Comparison of ENCODE assay signal across 8 cellular contexts in the genomic region with DNA sequence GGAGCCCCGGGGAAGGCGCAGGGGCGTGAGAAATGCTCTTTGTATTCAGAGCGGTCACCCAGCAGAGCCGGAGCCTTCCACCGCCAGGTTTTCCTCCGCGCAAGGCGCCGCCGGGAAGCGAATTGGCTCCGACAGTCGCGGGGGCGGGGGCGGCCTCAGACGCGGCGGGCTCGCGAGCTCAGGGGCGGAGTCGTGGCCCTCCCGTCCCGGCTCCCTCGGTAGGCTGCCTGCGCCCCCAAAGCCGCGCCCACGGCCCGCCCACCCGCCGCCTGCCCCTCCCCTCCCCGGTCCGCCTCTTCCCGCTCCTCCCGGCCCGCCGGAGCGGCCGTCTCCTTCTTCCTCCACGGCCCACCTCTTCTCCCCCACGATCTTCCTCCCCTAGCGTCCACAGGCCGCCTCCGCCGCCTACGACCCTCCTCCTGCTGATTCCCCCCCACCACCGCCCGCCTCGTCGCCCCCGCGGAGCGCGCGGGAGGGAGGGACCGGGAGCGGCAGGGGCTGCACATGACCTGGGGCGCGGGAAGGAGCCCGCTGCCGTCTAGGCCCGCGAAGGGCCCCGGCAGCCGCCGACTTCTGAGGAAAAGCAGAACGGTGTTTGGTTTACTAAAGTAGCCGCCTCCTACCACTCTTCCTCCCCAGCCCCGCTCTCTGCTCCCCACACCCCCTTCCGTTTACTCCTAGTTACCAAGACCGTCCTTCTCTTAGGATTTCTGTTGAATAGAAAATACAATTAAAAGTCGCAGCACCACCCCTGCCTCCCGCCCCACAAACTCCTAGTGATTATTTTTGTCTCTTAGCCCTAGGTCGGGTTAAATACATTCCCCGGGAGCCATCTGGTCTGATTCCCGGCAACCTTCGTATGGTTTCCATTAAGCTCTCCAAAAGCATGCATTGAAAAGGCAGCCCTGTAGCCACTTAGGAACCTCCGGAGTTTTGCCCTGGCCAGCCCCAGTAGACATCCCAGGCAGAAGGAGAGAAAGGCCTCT. TPM values are rescaled to one million over a fixed set of nuclear protein-coding genes. Genes with fewer than 3 reads are reported as not detected.
DNase-seq lines count a peak whose midpoint lies in the region; TF ChIP-seq lines count a peak whose summit lies in the region.

No MANE protein-coding gene starts in this region.

- H3K27ac ChIP-seq in osteoblast (ENCODE audit: low read depth, low read length) (peak overlapping the region; percentile 99), testis (peak overlapping the region; percentile 87 to 96)

- H3K27me3 ChIP-seq in osteoblast (ENCODE audit: insufficient read depth, low read length) (no peaks in the 10 kb centered on the region), testis (no peaks in the 10 kb centered on the region)

- peaks cover 11% of the 10 kb centered on the region for H3K4me1 Mint-ChIP-seq in activated naive CD8-positive, alpha-beta T cell treated with anti-CD3 and anti-CD28 coated beads for 36 hours

- H3K9me3 ChIP-seq in osteoblast (ENCODE audit: low read depth, low read length): no peaks in the 10 kb centered on the region
- no peaks in the 10 kb centered on the region for H3K9me3 ChIP-seq in testis

- H3K27me3 Mint-ChIP-seq in activated naive CD8-positive, alpha-beta T cell treated with anti-CD3 and anti-CD28 coated beads for 36 hours: peaks cover 27% of the 10 kb centered on the region

- no peaks in the 10 kb centered on the region for H3K9me3 Mint-ChIP-seq in activated naive CD8-positive, alpha-beta T cell treated with anti-CD3 and anti-CD28 coated beads for 36 hours

- no peak for TF ChIP-seq CTCF in HFF-Myc (IDR thresholded peaks at IDR 0.05; ENCODE audit: low read depth, low read length, missing control alignments)
- TF ChIP-seq CTCF in NB4 (IDR thresholded peaks at IDR 0.05; ENCODE audit: low read depth, low read length): no peak
- no peak for TF ChIP-seq CTCF in osteoblast (IDR thresholded peaks at IDR 0.05; ENCODE audit: extremely low read depth, low read depth, low read length)
- TF ChIP-seq CTCF in testis (IDR thresholded peaks at IDR 0.05): peak in 1 of 3 experiments; percentile 3

- H3K36me3 ChIP-seq in osteoblast (ENCODE audit: insufficient read depth, low read length): no peaks in the 10 kb centered on the region
- no peaks in the 10 kb centered on the region for H3K36me3 ChIP-seq in testis (ENCODE audit: low read depth, missing control alignments)

- intact Hi-C loops in head of caudate nucleus (cut with DNase I): loop anchor here (10.0 kb wide), 1 partner anchor 118 kb away; a partner anchor contains a TSS
- intact Hi-C loops in testis (cut with DNase I; ENCODE audit: low total_unique reads): no loop called here

- H3K4me1 ChIP-seq in osteoblast (ENCODE audit: insufficient read depth, low read length): peaks cover 42% of the 10 kb centered on the region
- H3K4me1 ChIP-seq in testis: peaks cover 5% of the 10 kb centered on the region

- no peak for TF ChIP-seq POLR2A in NB4 (IDR thresholded peaks at IDR 0.05; ENCODE audit: extremely low read depth, insufficient read length)
- TF ChIP-seq POLR2A in testis (IDR thresholded peaks at IDR 0.05): no peak

- no peaks in the 10 kb centered on the region for H3K79me2 ChIP-seq in osteoblast (ENCODE audit: insufficient read depth, low read length)

- peak overlapping the region; percentile 60 for H3K27ac Mint-ChIP-seq in activated naive CD8-positive, alpha-beta T cell treated with anti-CD3 and anti-CD28 coated beads for 36 hours

- 1% methylated on average over 39 to 75 of the region's 81 CpGs for WGBS in testis, 2 donors

- H3K4me3 Mint-ChIP-seq in activated naive CD8-positive, alpha-beta T cell treated with anti-CD3 and anti-CD28 coated beads for 36 hours: peak overlapping the region; percentile 73

- no peaks in the 10 kb centered on the region for H3K36me3 Mint-ChIP-seq in activated naive CD8-positive, alpha-beta T cell treated with anti-CD3 and anti-CD28 coated beads for 36 hours

- H4K20me1 ChIP-seq in osteoblast (ENCODE audit: insufficient read depth, low read length): no peaks in the 10 kb centered on the region

- peak overlapping the region; percentile 44 for H3K4me3 ChIP-seq in HFF-Myc (replicated peaks; ENCODE audit: low read depth, low read length)
- no peak overlapping the region for H3K4me3 ChIP-seq in NB4 (ENCODE audit: low read depth, low read length)
- peak overlapping the region; percentile 71 for H3K4me3 ChIP-seq in osteoblast (ENCODE audit: insufficient read depth, low read length)
- peak overlapping the region; percentile 64 to 78 for H3K4me3 ChIP-seq in testis

- H2AFZ ChIP-seq in osteoblast (ENCODE audit: low read length): peak overlapping the region; percentile 66

- peak; percentile 52 for DNase-seq in GM04503 (ENCODE audit: low read depth)
- peak; percentile 76 for DNase-seq in HFF-Myc (ENCODE audit: extremely low read depth, low read depth)
- peak; percentile 75 for DNase-seq in NB4 (ENCODE audit: low read depth)
- DNase-seq in SKM-1 (lab: John Stamatoyannopoulos, UW; ENCODE audit: unreplicated experiment): peak; percentile 42
- peak; percentile 90 for DNase-seq in activated naive CD8-positive, alpha-beta T cell treated with anti-CD3 and anti-CD28 coated beads for 36 hours
- DNase-seq in head of caudate nucleus: peak; percentile 84 to 98 (median 95)
- DNase-seq in osteoblast (ENCODE audit: insufficient read length, low spot score, missing footprints): peak; percentile 97
- DNase-seq in testis: peak; percentile 96

- H3K4me2 ChIP-seq in osteoblast (ENCODE audit: insufficient read depth, low read length): peak overlapping the region; percentile 82

RNA-seq across cellular contexts. Expression of a gene that starts 53.2 kb away (rescaled TPM):
- total RNA-seq in activated naive CD8-positive, alpha-beta T cell treated with anti-CD3 and anti-CD28 coated beads for 36 hours: not detected
- total RNA-seq in osteoblast: not detected in 2 replicates
- 1 to 10 TPM in 1 of 2 donors, under 1 TPM in 1; 0.87 to 1.3 TPM for total RNA-seq in testis
- polyA plus RNA-seq in testis (ENCODE audit: insufficient read depth, low read depth, low replicate concordance): 10.6 TPM

Comparison
In these comparisons a context has a peak if more than half of its experiments do, and no peak if none do; other contexts are left out.
1. DNase-seq: peak in every context shown above with its lines; median percentile 97 in osteoblast; 96 in testis; 95 in head of caudate nucleus; 90 in activated naive CD8-positive, alpha-beta T cell treated with anti-CD3 and anti-CD28 coated beads for 36 hours; 76 in HFF-Myc; 75 in NB4; 52 in GM04503; 42 in SKM-1.